In genomic region chr2:150129921-150130320, GRCh38 we compare ENCODE assay signal across 27 cellular contexts.
"Had no signal": no experiment of that assay in that cellular context is flagged by ENCODE, and none has a peak within 500 bp of the region (broad histone marks: within the 10 kb centered on the region; RNA-seq: fewer than 3 reads in every experiment).

No MANE protein-coding gene starts in this region.

- H3K27ac Mint-ChIP-seq: naive thymus-derived CD4-positive, alpha-beta T cell; nephron progenitor cell; stimulated activated effector memory CD8-positive, alpha-beta T cell treated with anti-CD3 and anti-CD28 coated beads, Interleukin-12 subunit alpha, Interleukin-12 subunit beta, amount 100 ng/mL, for 72 hours had no signal

- H3K36me3 ChIP-seq: gastroesophageal sphincter, heart left ventricle, left lung, prostate gland, right atrium auricular region, sigmoid colon, stomach, thyroid gland, vagina had no signal

- H3K4me3 ChIP-seq: dorsolateral prefrontal cortex, gastroesophageal sphincter, heart left ventricle, left lung, prostate gland, right atrium auricular region, sigmoid colon, stomach, thyroid gland, vagina had no signal

- H3K36me3 Mint-ChIP-seq: naive thymus-derived CD4-positive, alpha-beta T cell; stimulated activated effector memory CD8-positive, alpha-beta T cell treated with anti-CD3 and anti-CD28 coated beads, Interleukin-12 subunit alpha, Interleukin-12 subunit beta, amount 100 ng/mL, for 72 hours had no signal

- DNase-seq: dorsolateral prefrontal cortex; effector CD4-positive, alpha-beta T cell; foreskin keratinocyte; heart left ventricle; hippocampal formation; left cardiac atrium; left lung; mesendoderm; midbrain; naive thymus-derived CD4-positive, alpha-beta T cell; nephron progenitor cell; nucleus accumbens; sigmoid colon; stimulated activated CD4-positive, alpha-beta T cell treated with anti-CD3 and anti-CD28 coated beads, Interleukin-2, amount 100 ng/mL, for 24 hours; stimulated activated CD4-positive, alpha-beta T cell treated with anti-CD3 and anti-CD28 coated beads, Interleukin-4, amount 100 ng/mL, for 24 hours; stimulated activated naive CD4-positive, alpha-beta T cell treated with Interleukin-2 at 50 U/mL for 16 hours; stomach; thyroid gland; trophoblast cell had no signal

- H3K27me3 Mint-ChIP-seq: naive thymus-derived CD4-positive, alpha-beta T cell had no signal

- FAIRE-seq: islet of Langerhans had no signal

- H3K4me1 Mint-ChIP-seq: naive thymus-derived CD4-positive, alpha-beta T cell; stimulated activated effector memory CD8-positive, alpha-beta T cell treated with anti-CD3 and anti-CD28 coated beads, Interleukin-12 subunit alpha, Interleukin-12 subunit beta, amount 100 ng/mL, for 72 hours had no signal

- H3K4me3 Mint-ChIP-seq: naive thymus-derived CD4-positive, alpha-beta T cell; nephron progenitor cell; stimulated activated effector memory CD8-positive, alpha-beta T cell treated with anti-CD3 and anti-CD28 coated beads, Interleukin-12 subunit alpha, Interleukin-12 subunit beta, amount 100 ng/mL, for 72 hours had no signal

- H3K9me3 ChIP-seq: gastroesophageal sphincter, heart left ventricle, prostate gland, right atrium auricular region, sigmoid colon, stomach, thyroid gland, vagina had no signal

- H3K4me1 ChIP-seq: gastroesophageal sphincter, heart left ventricle, prostate gland, right atrium auricular region, sigmoid colon, thyroid gland had no signal

- ATAC-seq: esophagus mucosa; foreskin keratinocyte; gastroesophageal sphincter; heart left ventricle; left cardiac atrium; left lung; naive thymus-derived CD4-positive, alpha-beta T cell; stimulated activated effector memory CD8-positive, alpha-beta T cell treated with anti-CD3 and anti-CD28 coated beads, Interleukin-12 subunit alpha, Interleukin-12 subunit beta, amount 100 ng/mL, for 72 hours had no signal

- H3K27ac ChIP-seq: dorsolateral prefrontal cortex, epithelial cell of prostate, foreskin keratinocyte, gastroesophageal sphincter, heart left ventricle, left lung, prostate gland, right atrium auricular region, sigmoid colon, stomach, thyroid gland, vagina had no signal

- H3K27me3 ChIP-seq: foreskin keratinocyte, gastroesophageal sphincter, heart left ventricle, left lung, right atrium auricular region, sigmoid colon, stomach, thyroid gland, vagina had no signal
